11 cellular contexts compared by ENCODE assay signal in the genomic region with DNA sequence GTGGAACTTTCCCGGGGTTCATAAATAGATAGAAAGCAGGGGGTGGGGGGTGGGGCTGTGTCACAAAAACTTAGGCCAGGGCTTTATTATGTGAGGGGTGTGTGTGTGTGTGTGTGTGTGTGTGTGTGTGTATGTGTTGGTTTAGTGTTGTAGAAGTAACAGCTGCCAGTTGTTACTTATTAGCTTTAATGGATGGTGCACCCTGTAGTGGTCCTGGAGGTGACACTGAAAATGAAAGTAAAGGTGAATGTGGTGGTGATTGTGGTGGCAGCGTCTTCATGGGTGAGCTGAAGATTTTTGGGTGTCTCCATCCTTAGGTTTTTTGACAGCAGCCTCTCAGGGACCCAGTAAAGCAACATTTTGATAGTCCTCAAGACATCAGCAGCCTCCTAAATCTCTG.
A peak's percentile ranks its signal among the peaks of the same experiment; 100 is the strongest.
DNase-seq lines count a peak whose midpoint lies in the region; ATAC-seq and TF ChIP-seq lines count a peak whose summit lies in the region.
"Had no signal": no experiment of that assay in that cellular context is flagged by ENCODE, and none has a peak within 500 bp of the region (broad histone marks: within the 10 kb centered on the region; RNA-seq: fewer than 3 reads in every experiment).

No MANE protein-coding gene starts in this region.

- DNase-seq in immature natural killer cell, result peak in 2 of 3 donors; percentile 13 to 14
- no peak for DNase-seq in activated naive CD4-positive, alpha-beta T cell treated with Interleukin-2 at 50 U/mL for 16 hours
- no peak for DNase-seq in CD14-positive monocyte (ENCODE audit: low spot score)
- DNase-seq in DMS79 treated with DMSO at 0.1 percent for 48 hours (lab: John Stamatoyannopoulos, UW), result no peak
- DNase-seq: GOT3, NCI-H526, nephron progenitor cell, SW 1271 had no signal

- ATAC-seq in GM18873 (IDR thresholded peaks at IDR 0.05; ENCODE audit: low FRiP score, unreplicated experiment) (peak; percentile 97), GM21526 (IDR thresholded peaks at IDR 0.05; ENCODE audit: low FRiP score, unreplicated experiment) (peak; percentile 82), HG03103 (IDR thresholded peaks at IDR 0.05; ENCODE audit: low read depth, unreplicated experiment) (peak; percentile 89)

- H3K9me3 Mint-ChIP-seq in immature natural killer cell, result peaks cover 0 to 2% (median 0%) of the 10 kb centered on the region in 6 donors
- peaks cover 0 to 2% (median 0%) of the 10 kb centered on the region in 7 donors for H3K9me3 Mint-ChIP-seq in CD14-positive monocyte

- no peak overlapping the region for H3K4me3 Mint-ChIP-seq in immature natural killer cell
- no peak overlapping the region for H3K4me3 Mint-ChIP-seq in CD14-positive monocyte
- H3K4me3 Mint-ChIP-seq: nephron progenitor cell had no signal

- H3K27me3 Mint-ChIP-seq in immature natural killer cell (ENCODE audit: low read depth in 3 of 3) (no peaks in the 10 kb centered on the region), CD14-positive monocyte (ENCODE audit: low read depth in 3 of 3) (peaks cover 0 to 2% (median 0%) of the 10 kb centered on the region in 3 donors)

- H3K36me3 Mint-ChIP-seq in immature natural killer cell (no peaks in the 10 kb centered on the region), CD14-positive monocyte (no peaks in the 10 kb centered on the region)

- peaks cover 14 to 15% of the 10 kb centered on the region in 2 donors for H3K4me1 Mint-ChIP-seq in immature natural killer cell
- no peaks in the 10 kb centered on the region for H3K4me1 Mint-ChIP-seq in CD14-positive monocyte
- H3K4me1 Mint-ChIP-seq: nephron progenitor cell had no signal

- H3K27ac Mint-ChIP-seq in immature natural killer cell, result peak overlapping the region in 1 of 6 donors; percentile 35
- no peak overlapping the region for H3K27ac Mint-ChIP-seq in CD14-positive monocyte
- H3K27ac Mint-ChIP-seq: nephron progenitor cell had no signal

- TF ChIP-seq CTCF in CD14-positive monocyte (IDR thresholded peaks at IDR 0.05), result no peak

- intact Hi-C loops in CD14-positive monocyte (cut with micrococcal nuclease), result no loop called here

Comparison
In these comparisons a context has a peak if more than half of its experiments do, and no peak if none do; other contexts are left out.
1. DNase-seq: peak in immature natural killer cell (2 of 3); none in activated naive CD4-positive, alpha-beta T cell treated with Interleukin-2 at 50 U/mL for 16 hours (single experiment), CD14-positive monocyte (single experiment) and DMS79 treated with DMSO at 0.1 percent for 48 hours (single experiment).
2. Peak in every context shown above with its lines, with median percentiles within 50 percentile points of each other: ATAC-seq.